In the genomic region with DNA sequence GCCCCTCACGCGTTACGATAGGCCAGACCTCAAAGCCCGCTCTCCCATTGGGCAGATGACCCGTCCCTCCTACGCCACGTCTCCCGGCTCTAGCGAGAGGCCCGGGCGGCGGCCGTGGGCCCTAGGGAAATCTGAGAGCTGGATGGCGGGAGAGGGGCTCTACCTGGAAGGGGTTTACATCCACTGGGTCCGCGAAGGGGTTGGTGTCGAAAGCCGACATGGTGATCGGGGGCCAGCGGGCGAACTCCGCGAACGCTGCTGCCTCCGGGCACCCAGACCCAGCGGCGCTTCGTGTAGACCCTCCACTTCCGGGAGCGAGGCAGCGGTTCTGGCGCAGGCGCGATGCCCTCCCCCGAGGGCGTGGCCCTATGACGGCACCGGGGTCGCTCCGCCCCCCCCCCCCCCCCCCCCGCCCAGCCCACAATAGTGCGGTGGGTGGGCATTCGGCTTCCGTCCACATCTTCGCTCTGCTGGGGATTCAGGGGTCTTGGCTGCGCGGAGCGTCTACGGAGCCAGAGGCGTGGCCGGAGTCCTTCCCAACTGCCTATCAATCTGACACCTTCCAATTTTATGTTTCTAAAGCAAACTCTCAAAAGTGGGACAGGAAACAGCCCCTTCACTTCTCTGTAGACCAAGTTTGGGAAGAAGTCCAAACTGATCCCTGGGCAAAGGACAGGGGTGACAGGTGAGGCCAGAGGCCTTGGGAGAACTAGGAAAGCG, we compare ENCODE assay signal across 8 cellular contexts. TPM values are rescaled to one million over a fixed set of nuclear protein-coding genes. Genes with fewer than 3 reads are reported as not detected.
DNase-seq lines count a peak whose midpoint lies in the region; ATAC-seq and TF ChIP-seq lines count a peak whose summit lies in the region.

A gene with protein sequence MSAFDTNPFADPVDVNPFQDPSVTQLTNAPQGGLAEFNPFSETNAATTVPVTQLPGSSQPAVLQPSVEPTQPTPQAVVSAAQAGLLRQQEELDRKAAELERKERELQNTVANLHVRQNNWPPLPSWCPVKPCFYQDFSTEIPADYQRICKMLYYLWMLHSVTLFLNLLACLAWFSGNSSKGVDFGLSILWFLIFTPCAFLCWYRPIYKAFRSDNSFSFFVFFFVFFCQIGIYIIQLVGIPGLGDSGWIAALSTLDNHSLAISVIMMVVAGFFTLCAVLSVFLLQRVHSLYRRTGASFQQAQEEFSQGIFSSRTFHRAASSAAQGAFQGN (minus strand): TSS at position 330 of the 720 bp plus-strand sequence. CDS start 110 bp downstream, at position 220.

- no peaks in the 10 kb centered on the region for H3K9me3 ChIP-seq in ectodermal cell (ENCODE audit: control insufficient read depth, low read length)
- H3K9me3 ChIP-seq in lung (ENCODE audit: control insufficient read depth in 2 of 2, insufficient read depth in 1 of 2, low read length in 1 of 2): no peaks in the 10 kb centered on the region

- H3K4me1 ChIP-seq in ectodermal cell (ENCODE audit: control insufficient read depth, insufficient read depth, low read length): no peaks in the 10 kb centered on the region
- H3K4me1 ChIP-seq in lung (ENCODE audit: control insufficient read depth in 2 of 2, insufficient read depth in 2 of 2, low read length in 2 of 2): peaks cover 18 to 22% of the 10 kb centered on the region in 2 donors

- WGBS in ectodermal cell, 2 experiments: 0 to 1% methylated on average over 43 to 47 of the region's 52 CpGs
- 1% methylated on average over 41 to 50 of the region's 52 CpGs for WGBS in lung, 2 donors

- H3K36me3 ChIP-seq in ectodermal cell (ENCODE audit: control insufficient read depth, insufficient read depth, low read length) (no peaks in the 10 kb centered on the region), lung (ENCODE audit: control insufficient read depth in 2 of 2, insufficient read depth in 2 of 2, low read length in 2 of 2) (no peaks in the 10 kb centered on the region)

- H3K27me3 ChIP-seq in ectodermal cell (ENCODE audit: control insufficient read depth, insufficient read depth, low read length, poor library complexity, severe bottlenecking) (no peaks in the 10 kb centered on the region), lung (ENCODE audit: control insufficient read depth, insufficient read depth) (no peaks in the 10 kb centered on the region)

- H3K4me3 ChIP-seq in ectodermal cell (ENCODE audit: insufficient read depth, low read depth, low read length): peak within 1 kb of the TSS; percentile 77
- peak within 1 kb of the TSS; percentile 89 for H3K4me3 ChIP-seq in lung

- no peak for TF ChIP-seq CTCF in GM20000 (IDR thresholded peaks at IDR 0.05; ENCODE audit: extremely low read depth, missing control alignments)
- TF ChIP-seq CTCF in lung (IDR thresholded peaks at IDR 0.05; ENCODE audit: control extremely low read depth, extremely low read depth): no peak

- H3K27ac ChIP-seq in ectodermal cell (ENCODE audit: insufficient read depth, low read depth, low read length, poor library complexity, severe bottlenecking) (peak within 1 kb of the TSS; percentile 87), lung (ENCODE audit: low read depth in 1 of 2, low read length in 1 of 2) (peak within 1 kb of the TSS; percentile 96 to 99)

- ATAC-seq in lung (ENCODE audit: insufficient read depth, low FRiP score): peak; percentile 90

- DNase-seq in COLO668 (lab: John Stamatoyannopoulos, UW; ENCODE audit: unreplicated experiment): peak; percentile 92
- DNase-seq in GM20000 (ENCODE audit: low spot score): peak; percentile 98
- DNase-seq in HS-5 (ENCODE audit: low read depth): peak; percentile 73
- peak; percentile 66 for DNase-seq in NK-92 (lab: John Stamatoyannopoulos, UW; ENCODE audit: unreplicated experiment)
- peak; percentile 74 to 81 for DNase-seq in activated CD8-positive, alpha-beta memory T cell treated with anti-CD3 and anti-CD28 coated beads for 1 hour (ENCODE audit: extremely low read depth in 1 of 2, low read depth in 1 of 2)
- peak; percentile 95 for DNase-seq in lung (ENCODE audit: low spot score)
- peak; percentile 84 to 90 (median 84) for DNase-seq in stimulated activated CD4-positive, alpha-beta T cell treated with anti-CD3 and anti-CD28 coated beads, TNF-alpha, amount 100 ng/mL, for 24 hours (ENCODE audit: low read depth in 3 of 3)

RNA-seq across cellular contexts. Expression of the gene that starts here (rescaled TPM):
- 44.8 TPM for polyA plus RNA-seq in ectodermal cell (2013, experiment 1 of 4)
- 43.7 TPM for polyA plus RNA-seq in ectodermal cell (2013, experiment 2 of 4)
- polyA plus RNA-seq in ectodermal cell (2013, experiment 3 of 4): 28.0 TPM
- polyA plus RNA-seq in ectodermal cell (2013, experiment 4 of 4): 31.8 TPM
- 100 to 1,000 TPM in 1 of 2 donors, 10 to 100 TPM in 1; 51.2 to 122 TPM for total RNA-seq in lung
- polyA plus RNA-seq in lung: 100 to 1,000 TPM in 1 of 2 donors, 10 to 100 TPM in 1; 62.7 to 103 TPM

Comparison
In these comparisons a context has a peak if more than half of its experiments do, and no peak if none do; other contexts are left out.
1. Peak in every context shown above with its lines: DNase-seq, ATAC-seq, H3K4me3 ChIP-seq and H3K27ac ChIP-seq.